In the genomic region with DNA sequence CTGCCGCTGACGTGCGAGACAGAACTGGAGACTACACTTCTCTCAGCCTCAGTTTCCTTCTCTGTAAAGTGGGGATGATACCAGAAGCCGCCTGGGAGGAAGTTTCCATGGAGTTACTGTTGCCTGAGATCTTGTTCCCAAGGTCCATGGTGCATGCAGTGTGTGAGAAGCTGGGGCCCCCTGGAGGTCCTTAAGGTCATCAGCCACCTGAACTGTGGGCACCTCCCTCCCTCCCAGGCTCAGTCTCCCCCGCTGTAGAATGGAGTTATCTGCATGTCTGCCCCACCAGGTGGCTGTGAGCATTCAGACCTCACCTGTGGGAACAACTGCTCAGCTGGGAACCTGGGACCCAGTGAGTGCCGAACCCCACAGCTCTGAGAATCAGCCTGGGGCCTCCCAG, we compare ENCODE assay signal across 1 cellular context.
TF ChIP-seq lines count a peak whose summit lies in the region.

No MANE protein-coding gene starts in this region.

TF ChIP-seq in H1, 55 proteins besides CTCF, POLR2A, EP300 and RAD21:
- TF ChIP-seq, protein P1, sequence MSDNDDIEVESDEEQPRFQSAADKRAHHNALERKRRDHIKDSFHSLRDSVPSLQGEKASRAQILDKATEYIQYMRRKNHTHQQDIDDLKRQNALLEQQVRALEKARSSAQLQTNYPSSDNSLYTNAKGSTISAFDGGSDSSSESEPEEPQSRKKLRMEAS (IDR thresholded peaks at IDR 0.05) = no peak
